ENCODE assay signal across 1 cellular context in genomic region chr2:73177645-73178255, GRCh38.
TF ChIP-seq lines count a peak whose summit lies in the region.

No MANE protein-coding gene starts in this region.

TF ChIP-seq in H1, 55 proteins besides CTCF, POLR2A, EP300 and RAD21:
- no peak for TF ChIP-seq EGR1 (IDR thresholded peaks at IDR 0.05; ENCODE audit: borderline replicate concordance, low read depth, low read length)
- no peak for TF ChIP-seq GTF2F1 (IDR thresholded peaks at IDR 0.05; ENCODE audit: borderline replicate concordance, low read depth, low read length)
- no peak for TF ChIP-seq E2F6 (IDR thresholded peaks at IDR 0.05)
- TF ChIP-seq TEAD4 (IDR thresholded peaks at IDR 0.05; ENCODE audit: low read depth, low read length) = no peak
